1 cellular context compared by ENCODE assay signal in the genomic region with DNA sequence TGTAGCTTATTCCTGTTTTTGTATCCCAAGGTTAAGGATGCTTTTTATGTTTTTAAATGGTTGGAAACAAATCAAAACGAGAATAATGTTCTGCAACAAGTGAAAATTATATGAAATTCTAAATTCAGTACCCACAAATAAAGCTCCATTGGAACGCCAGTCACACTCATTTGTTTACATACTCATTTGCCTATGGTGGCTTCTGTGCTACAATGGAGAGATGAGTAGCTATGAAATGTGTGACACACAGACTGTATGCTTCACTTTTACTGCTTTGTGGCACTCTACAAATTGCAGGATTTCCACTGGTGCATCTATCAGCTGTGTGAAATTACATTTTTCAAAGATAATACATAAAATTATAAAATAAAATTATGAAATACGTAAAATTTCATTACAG.
TF ChIP-seq lines count a peak whose summit lies in the region.

No MANE protein-coding gene starts in this region.

TF ChIP-seq in IMR-90, 13 proteins besides CTCF, POLR2A, EP300 and RAD21:
- TF ChIP-seq, protein P1, sequence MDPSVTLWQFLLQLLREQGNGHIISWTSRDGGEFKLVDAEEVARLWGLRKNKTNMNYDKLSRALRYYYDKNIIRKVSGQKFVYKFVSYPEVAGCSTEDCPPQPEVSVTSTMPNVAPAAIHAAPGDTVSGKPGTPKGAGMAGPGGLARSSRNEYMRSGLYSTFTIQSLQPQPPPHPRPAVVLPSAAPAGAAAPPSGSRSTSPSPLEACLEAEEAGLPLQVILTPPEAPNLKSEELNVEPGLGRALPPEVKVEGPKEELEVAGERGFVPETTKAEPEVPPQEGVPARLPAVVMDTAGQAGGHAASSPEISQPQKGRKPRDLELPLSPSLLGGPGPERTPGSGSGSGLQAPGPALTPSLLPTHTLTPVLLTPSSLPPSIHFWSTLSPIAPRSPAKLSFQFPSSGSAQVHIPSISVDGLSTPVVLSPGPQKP (IDR thresholded peaks at IDR 0.05; ENCODE audit: borderline replicate concordance, low read depth, low read length) = no peak
- TF ChIP-seq MAFK (IDR thresholded peaks at IDR 0.05; ENCODE audit: low read depth, low read length) = no peak
- TF ChIP-seq BHLHE40 (IDR thresholded peaks at IDR 0.05; ENCODE audit: low read depth, low read length) = no peak
- TF ChIP-seq SMC3 (IDR thresholded peaks at IDR 0.05; ENCODE audit: low read depth, low read length) = no peak
- TF ChIP-seq MAZ (IDR thresholded peaks at IDR 0.05; ENCODE audit: borderline replicate concordance, low read depth, low read length) = no peak
- no peak for TF ChIP-seq RCOR1 (IDR thresholded peaks at IDR 0.05; ENCODE audit: insufficient replicate concordance, low read length)
- TF ChIP-seq, protein P2, sequence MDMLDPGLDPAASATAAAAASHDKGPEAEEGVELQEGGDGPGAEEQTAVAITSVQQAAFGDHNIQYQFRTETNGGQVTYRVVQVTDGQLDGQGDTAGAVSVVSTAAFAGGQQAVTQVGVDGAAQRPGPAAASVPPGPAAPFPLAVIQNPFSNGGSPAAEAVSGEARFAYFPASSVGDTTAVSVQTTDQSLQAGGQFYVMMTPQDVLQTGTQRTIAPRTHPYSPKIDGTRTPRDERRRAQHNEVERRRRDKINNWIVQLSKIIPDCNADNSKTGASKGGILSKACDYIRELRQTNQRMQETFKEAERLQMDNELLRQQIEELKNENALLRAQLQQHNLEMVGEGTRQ (IDR thresholded peaks at IDR 0.05; ENCODE audit: low read depth, low read length) = no peak
- TF ChIP-seq CEBPB (IDR thresholded peaks at IDR 0.05; ENCODE audit: low read depth, low read length) = no peak
- no peak for TF ChIP-seq RFX5 (IDR thresholded peaks at IDR 0.05; ENCODE audit: low read depth, low read length)
- no peak for TF ChIP-seq FOS (IDR thresholded peaks at IDR 0.05; ENCODE audit: low read depth, low read length)
- no peak for TF ChIP-seq MXI1 (IDR thresholded peaks at IDR 0.05; ENCODE audit: borderline replicate concordance, low read depth, low read length)
